Comparison of ENCODE assay signal across 20 cellular contexts in genomic region chr16:31332544-31332943, GRCh38. TPM values are rescaled to one million over a fixed set of nuclear protein-coding genes. Genes with fewer than 3 reads are reported as not detected.
"Had no signal": no experiment of that assay in that cellular context is flagged by ENCODE, and none has a peak within 500 bp of the region (broad histone marks: within the 10 kb centered on the region; RNA-seq: fewer than 3 reads in every experiment).

No MANE protein-coding gene starts in this region.

- H3K27ac ChIP-seq: gastrocnemius medialis, prostate gland, right atrium auricular region, thyroid gland had no signal

- ATAC-seq: gastrocnemius medialis, left lobe of liver had no signal

- H3K9me3 Mint-ChIP-seq: activated CD4-positive, alpha-beta T cell treated with anti-CD3 and anti-CD28 coated beads, Interleukin-2, amount 10 ng/mL, durations not matched to agents 7 days and 5 days; neural crest cell; T-helper 2 cell treated with Interferon-gamma antibody and Interleukin-4, amounts not matched to agents 5 μg/mL and 100 μg/mL, for 36 hours had no signal

- H3K4me1 ChIP-seq: prostate gland had no signal

- H3K36me3 ChIP-seq: gastrocnemius medialis, prostate gland, right atrium auricular region, thyroid gland had no signal

- H3K27ac Mint-ChIP-seq: activated CD4-positive, alpha-beta T cell treated with anti-CD3 and anti-CD28 coated beads, Interleukin-2, amount 10 ng/mL, durations not matched to agents 7 days and 5 days; T-helper 2 cell treated with Interferon-gamma antibody and Interleukin-4, amounts not matched to agents 5 μg/mL and 100 μg/mL, for 36 hours had no signal

- H3K4me3 ChIP-seq: gastrocnemius medialis, prostate gland, right atrium auricular region, thyroid gland had no signal

- H3K4me3 Mint-ChIP-seq: neural crest cell had no signal

- H3K9me3 ChIP-seq: gastrocnemius medialis, prostate gland, right atrium auricular region, thyroid gland had no signal

- DNase-seq: activated CD4-positive, alpha-beta T cell treated with anti-CD3 and anti-CD28 coated beads, Interleukin-2, amount 10 ng/mL, durations not matched to agents 7 days and 5 days; activated CD8-positive, alpha-beta memory T cell treated with anti-CD3 and anti-CD28 coated beads for 24 hours; activated CD8-positive, alpha-beta memory T cell treated with anti-CD3 and anti-CD28 coated beads, Interleukin-2, amount 50 U/mL, for 48 hours; activated naive CD4-positive, alpha-beta T cell; aorta; cerebellar nuclear complex; cortex of kidney; gastrocnemius medialis; head of caudate nucleus; stimulated activated CD4-positive, alpha-beta T cell treated with anti-CD3 and anti-CD28 coated beads, Interleukin-12 subunit alpha, Interleukin-12 subunit beta, amount 100 ng/mL, for 4 hours; stimulated activated CD4-positive, alpha-beta T cell treated with anti-CD3 and anti-CD28 coated beads, Interleukin-1b, Interleukin-23, amount 100 ng/mL, for 48 hours; stimulated activated CD8-positive, alpha-beta memory T cell treated with anti-CD3 and anti-CD28 coated beads, Interleukin-4, amount 100 ng/mL, for 48 hours; stimulated activated naive CD4-positive, alpha-beta T cell treated with Interleukin-2 at 50 U/mL for 16 hours; thyroid gland had no signal

- H3K27me3 ChIP-seq: thyroid gland had no signal

- H3K4me1 Mint-ChIP-seq: neural crest cell had no signal

RNA-seq across cellular contexts. Expression of gene ITGAX, which starts 22.4 kb away (rescaled TPM):
- total RNA-seq: neural crest cell, osteocyte had no signal
